In the genomic region with DNA sequence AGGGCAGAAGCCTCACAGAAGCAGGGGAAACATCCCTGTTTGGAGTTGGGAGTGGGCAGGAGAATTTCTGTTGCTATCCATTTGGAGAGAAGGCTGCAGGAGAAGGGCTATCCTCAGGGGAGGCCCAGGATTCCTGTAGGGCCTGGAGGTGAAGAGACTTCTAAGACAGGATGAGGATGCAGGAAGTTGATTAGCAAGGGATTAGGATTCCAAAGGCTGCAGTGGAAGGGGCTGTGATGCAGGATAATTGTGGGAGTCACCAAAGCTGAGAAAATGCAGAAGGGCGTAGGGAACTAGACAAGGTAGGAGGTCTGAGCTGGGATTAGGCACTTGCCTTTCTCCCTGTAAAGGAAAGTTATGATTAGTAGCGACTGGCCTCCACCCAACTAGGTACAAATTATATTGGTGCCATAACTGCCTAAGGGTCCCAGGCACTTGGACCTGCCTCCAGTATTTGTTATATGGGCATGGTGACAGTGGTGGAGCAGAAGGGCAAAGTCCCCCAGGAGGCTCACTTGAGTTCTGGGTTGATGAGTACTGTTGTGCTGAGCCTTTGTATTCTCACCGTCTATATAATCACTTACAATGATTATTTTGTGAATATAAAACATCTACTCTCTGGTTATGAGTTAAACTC, we compare ENCODE assay signal across 1 cellular context.
TF ChIP-seq lines count a peak whose summit lies in the region.

No MANE protein-coding gene starts in this region.

TF ChIP-seq in GM23338, 12 proteins besides CTCF, POLR2A, EP300 and RAD21:
- TF ChIP-seq, protein P1, sequence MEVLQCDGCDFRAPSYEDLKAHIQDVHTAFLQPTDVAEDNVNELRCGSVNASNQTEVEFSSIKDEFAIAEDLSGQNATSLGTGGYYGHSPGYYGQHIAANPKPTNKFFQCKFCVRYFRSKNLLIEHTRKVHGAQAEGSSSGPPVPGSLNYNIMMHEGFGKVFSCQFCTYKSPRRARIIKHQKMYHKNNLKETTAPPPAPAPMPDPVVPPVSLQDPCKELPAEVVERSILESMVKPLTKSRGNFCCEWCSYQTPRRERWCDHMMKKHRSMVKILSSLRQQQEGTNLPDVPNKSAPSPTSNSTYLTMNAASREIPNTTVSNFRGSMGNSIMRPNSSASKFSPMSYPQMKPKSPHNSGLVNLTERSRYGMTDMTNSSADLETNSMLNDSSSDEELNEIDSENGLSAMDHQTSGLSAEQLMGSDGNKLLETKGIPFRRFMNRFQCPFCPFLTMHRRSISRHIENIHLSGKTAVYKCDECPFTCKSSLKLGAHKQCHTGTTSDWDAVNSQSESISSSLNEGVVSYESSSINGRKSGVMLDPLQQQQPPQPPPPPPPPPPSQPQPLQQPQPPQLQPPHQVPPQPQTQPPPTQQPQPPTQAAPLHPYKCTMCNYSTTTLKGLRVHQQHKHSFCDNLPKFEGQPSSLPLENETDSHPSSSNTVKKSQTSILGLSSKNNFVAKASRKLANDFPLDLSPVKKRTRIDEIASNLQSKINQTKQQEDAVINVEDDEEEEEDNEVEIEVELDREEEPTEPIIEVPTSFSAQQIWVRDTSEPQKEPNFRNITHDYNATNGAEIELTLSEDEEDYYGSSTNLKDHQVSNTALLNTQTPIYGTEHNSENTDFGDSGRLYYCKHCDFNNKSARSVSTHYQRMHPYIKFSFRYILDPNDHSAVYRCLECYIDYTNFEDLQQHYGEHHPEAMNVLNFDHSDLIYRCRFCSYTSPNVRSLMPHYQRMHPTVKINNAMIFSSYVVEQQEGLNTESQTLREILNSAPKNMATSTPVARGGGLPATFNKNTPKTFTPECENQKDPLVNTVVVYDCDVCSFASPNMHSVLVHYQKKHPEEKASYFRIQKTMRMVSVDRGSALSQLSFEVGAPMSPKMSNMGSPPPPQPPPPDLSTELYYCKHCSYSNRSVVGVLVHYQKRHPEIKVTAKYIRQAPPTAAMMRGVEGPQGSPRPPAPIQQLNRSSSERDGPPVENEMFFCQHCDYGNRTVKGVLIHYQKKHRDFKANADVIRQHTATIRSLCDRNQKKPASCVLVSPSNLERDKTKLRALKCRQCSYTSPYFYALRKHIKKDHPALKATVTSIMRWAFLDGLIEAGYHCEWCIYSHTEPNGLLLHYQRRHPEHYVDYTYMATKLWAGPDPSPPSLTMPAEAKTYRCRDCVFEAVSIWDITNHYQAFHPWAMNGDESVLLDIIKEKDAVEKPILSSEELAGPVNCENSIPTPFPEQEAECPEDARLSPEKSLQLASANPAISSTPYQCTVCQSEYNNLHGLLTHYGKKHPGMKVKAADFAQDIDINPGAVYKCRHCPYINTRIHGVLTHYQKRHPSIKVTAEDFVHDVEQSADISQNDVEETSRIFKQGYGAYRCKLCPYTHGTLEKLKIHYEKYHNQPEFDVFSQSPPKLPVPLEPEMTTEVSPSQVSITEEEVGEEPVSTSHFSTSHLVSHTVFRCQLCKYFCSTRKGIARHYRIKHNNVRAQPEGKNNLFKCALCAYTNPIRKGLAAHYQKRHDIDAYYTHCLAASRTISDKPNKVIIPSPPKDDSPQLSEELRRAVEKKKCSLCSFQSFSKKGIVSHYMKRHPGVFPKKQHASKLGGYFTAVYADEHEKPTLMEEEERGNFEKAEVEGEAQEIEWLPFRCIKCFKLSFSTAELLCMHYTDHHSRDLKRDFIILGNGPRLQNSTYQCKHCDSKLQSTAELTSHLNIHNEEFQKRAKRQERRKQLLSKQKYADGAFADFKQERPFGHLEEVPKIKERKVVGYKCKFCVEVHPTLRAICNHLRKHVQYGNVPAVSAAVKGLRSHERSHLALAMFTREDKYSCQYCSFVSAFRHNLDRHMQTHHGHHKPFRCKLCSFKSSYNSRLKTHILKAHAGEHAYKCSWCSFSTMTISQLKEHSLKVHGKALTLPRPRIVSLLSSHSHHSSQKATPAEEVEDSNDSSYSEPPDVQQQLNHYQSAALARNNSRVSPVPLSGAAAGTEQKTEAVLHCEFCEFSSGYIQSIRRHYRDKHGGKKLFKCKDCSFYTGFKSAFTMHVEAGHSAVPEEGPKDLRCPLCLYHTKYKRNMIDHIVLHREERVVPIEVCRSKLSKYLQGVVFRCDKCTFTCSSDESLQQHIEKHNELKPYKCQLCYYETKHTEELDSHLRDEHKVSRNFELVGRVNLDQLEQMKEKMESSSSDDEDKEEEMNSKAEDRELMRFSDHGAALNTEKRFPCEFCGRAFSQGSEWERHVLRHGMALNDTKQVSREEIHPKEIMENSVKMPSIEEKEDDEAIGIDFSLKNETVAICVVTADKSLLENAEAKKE (CRISPR knock-in tag; IDR thresholded peaks at IDR 0.05), result 0 out of 2 replicates have a peak, but pooled peaks have one; percentile 15
- TF ChIP-seq EZH2 (IDR thresholded peaks at IDR 0.05; ENCODE audit: low read depth, unreplicated experiment), result no peak
